In genomic region chr10:96743988-96744585, GRCh38 we compare ENCODE assay signal across 1 cellular context.
A peak's percentile ranks its signal among the peaks of the same experiment; 100 is the strongest.
TF ChIP-seq lines count a peak whose summit lies in the region.

No MANE protein-coding gene starts in this region.

TF ChIP-seq in GM12878, 131 proteins besides CTCF, POLR2A, EP300 and RAD21:
- TF ChIP-seq CUX1 (IDR thresholded peaks at IDR 0.05; ENCODE audit: insufficient replicate concordance, low read depth, low read length) (no peak), RUNX3 (IDR thresholded peaks at IDR 0.05; ENCODE audit: low read length) (0 out of 2 replicates have a peak, but pooled peaks have one; percentile 2), ZNF207 (IDR thresholded peaks at IDR 0.05; ENCODE audit: borderline replicate concordance) (no peak), GABPA (IDR thresholded peaks at IDR 0.05; ENCODE audit: low read depth) (no peak), PRDM15 (CRISPR knock-in tag; IDR thresholded peaks at IDR 0.05) (no peak), MEF2A (IDR thresholded peaks at IDR 0.05; ENCODE audit: insufficient read depth, low read depth, low read length) (no peak), IKZF2 (IDR thresholded peaks at IDR 0.05) (peak; percentile 13 to 35; a peak in 1 of 4 replicates), HDGF (IDR thresholded peaks at IDR 0.05) (no peak), CHD1 (IDR thresholded peaks at IDR 0.05; ENCODE audit: low read depth, low read length) (no peak), SUZ12 (IDR thresholded peaks at IDR 0.05; ENCODE audit: unreplicated experiment) (no peak), SMC3 (IDR thresholded peaks at IDR 0.05; ENCODE audit: borderline replicate concordance, low read length) (peak; percentile 41; the same call in 1 of the 2 replicates), TCF7 (IDR thresholded peaks at IDR 0.05; ENCODE audit: borderline replicate concordance) (0 out of 2 replicates have a peak, but pooled peaks have one; percentile 40), SUPT20H (IDR thresholded peaks at IDR 0.05; ENCODE audit: borderline replicate concordance, control insufficient read depth, low read depth, low read length) (no peak), HSF1 (IDR thresholded peaks at IDR 0.05; ENCODE audit: low read depth, low read length) (no peak), EZH2 (IDR thresholded peaks at IDR 0.05; ENCODE audit: borderline replicate concordance, control insufficient read depth, low read depth, low read length) (no peak), ETV6 (conservative IDR thresholded peaks at IDR 0.05 in 1 of 2, IDR thresholded peaks at IDR 0.05 in 1 of 2; ENCODE audit: borderline replicate concordance in 1 of 2, low read depth in 1 of 2) (peak in 1 of 2 experiments; percentile 73; a peak in 2 of 4 replicates), IKZF1 (conservative IDR thresholded peaks at IDR 0.05) (peak; percentile 37), REST (IDR thresholded peaks at IDR 0.05; ENCODE audit: low read depth, low read length) (no peak), POU2F2 (IDR thresholded peaks at IDR 0.05; ENCODE audit: borderline replicate concordance, low read depth, low read length) (no peak), SPI1 (IDR thresholded peaks at IDR 0.05; ENCODE audit: borderline replicate concordance, insufficient read depth, low read depth, low read length) (peak; percentile 19; the same call in 1 of the 2 replicates), IRF4 (IDR thresholded peaks at IDR 0.05; ENCODE audit: low read depth, low read length) (no peak), YY1 (IDR thresholded peaks at IDR 0.05; ENCODE audit: low read depth, low read length) (peak; percentile 81), SMAD1 (IDR thresholded peaks at IDR 0.05; ENCODE audit: low read depth, partially characterized antibody) (no peak), IRF3 (IDR thresholded peaks at IDR 0.05) (0 out of 2 replicates have a peak, but pooled peaks have one; percentile 10), HCFC1 (IDR thresholded peaks at IDR 0.05; ENCODE audit: low read length) (no peak), MAX (IDR thresholded peaks at IDR 0.05; ENCODE audit: low read depth, low read length) (no peak), ATF7 (IDR thresholded peaks at IDR 0.05; ENCODE audit: low read depth) (0 out of 2 replicates have a peak, but pooled peaks have one; percentile 20)
- TF ChIP-seq, protein P1, sequence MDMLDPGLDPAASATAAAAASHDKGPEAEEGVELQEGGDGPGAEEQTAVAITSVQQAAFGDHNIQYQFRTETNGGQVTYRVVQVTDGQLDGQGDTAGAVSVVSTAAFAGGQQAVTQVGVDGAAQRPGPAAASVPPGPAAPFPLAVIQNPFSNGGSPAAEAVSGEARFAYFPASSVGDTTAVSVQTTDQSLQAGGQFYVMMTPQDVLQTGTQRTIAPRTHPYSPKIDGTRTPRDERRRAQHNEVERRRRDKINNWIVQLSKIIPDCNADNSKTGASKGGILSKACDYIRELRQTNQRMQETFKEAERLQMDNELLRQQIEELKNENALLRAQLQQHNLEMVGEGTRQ (IDR thresholded peaks at IDR 0.05; ENCODE audit: borderline replicate concordance, low read depth, low read length): no peak
